Comparison of ENCODE assay signal across 8 cellular contexts in the genomic region with DNA sequence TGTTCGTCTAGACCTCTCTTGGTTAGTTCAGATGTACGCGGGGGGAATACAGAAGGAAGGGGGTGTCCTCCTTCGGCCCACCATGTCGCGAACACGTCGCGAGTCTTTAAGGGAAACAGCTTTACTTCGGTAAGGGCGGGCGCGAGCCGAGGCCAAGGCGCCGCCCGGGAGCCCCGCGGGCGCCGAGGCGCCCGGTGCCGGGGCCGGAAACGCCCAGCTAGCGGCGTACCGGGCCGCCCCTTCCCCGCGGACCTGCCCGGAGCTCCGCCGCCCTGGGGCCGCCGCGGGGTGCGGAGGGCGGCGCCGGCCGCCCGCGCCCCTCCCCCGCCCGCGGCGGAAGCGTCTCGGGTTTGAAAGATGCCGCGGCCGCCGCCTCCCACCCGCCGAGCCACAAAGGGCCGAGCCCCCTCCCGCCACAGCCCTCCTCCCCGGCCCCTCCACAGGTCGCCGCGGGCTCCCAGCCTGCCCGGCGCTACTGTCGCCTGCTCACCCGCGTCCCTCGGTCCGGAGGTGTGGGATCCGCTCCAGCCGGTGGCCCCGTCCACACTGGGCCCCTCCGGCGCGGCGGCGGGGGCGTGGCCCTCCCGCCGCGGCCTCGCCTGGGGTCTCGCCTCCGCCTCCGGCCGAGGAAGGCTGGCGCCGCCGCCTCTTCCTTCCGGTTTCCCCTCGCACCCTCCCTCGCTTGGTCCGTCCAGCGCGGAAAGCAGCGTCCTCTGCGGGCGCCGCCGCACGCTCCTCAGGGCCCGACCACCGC. TPM values are rescaled to one million over a fixed set of nuclear protein-coding genes. Genes with fewer than 3 reads are reported as not detected.
DNase-seq lines count a peak whose midpoint lies in the region; ATAC-seq lines count a peak whose summit lies in the region.

TSS of gene KBTBD2 (minus strand) at position 715 of the 754 bp plus-strand sequence. CDS start 12,156 bp downstream, outside the sequence.

- ATAC-seq in GM21717 (IDR thresholded peaks at IDR 0.05; ENCODE audit: unreplicated experiment) = peak; percentile 64

- H3K9me3 ChIP-seq in SJSA1 (replicated peaks) = no peaks in the 10 kb centered on the region

- H3K36me3 ChIP-seq in SJSA1 = peaks cover 12% of the 10 kb centered on the region

- in situ Hi-C loops in KBM-7 (cut with MboI; ENCODE audit: low pct_unique_long_range_greater_than_20kb, low sequenced_read_pairs) = no loop called here

- H3K27ac ChIP-seq in SJSA1 = peak within 1 kb of the TSS; percentile 96

- H3K4me1 ChIP-seq in SJSA1 (replicated peaks) = peaks cover 20% of the 10 kb centered on the region

- DNase-seq in Daoy (ENCODE audit: low read depth) (peak; percentile 98), KBM-7 (peak; percentile 89), SJSA1 (ENCODE audit: low read depth in 1 of 2, low spot score in 2 of 2) (peak; percentile 89 to 91), germinal center (ENCODE audit: low spot score) (peak; percentile 61), occipital lobe (lab: John Stamatoyannopoulos, UW) (no peak), superior temporal gyrus (ENCODE audit: extremely low spot score) (peak; percentile 70)
- DNase-seq in activated naive CD4-positive, alpha-beta T cell treated with Interleukin-2 at 50 U/mL for 16 hours = peak; percentile 78

- no peaks in the 10 kb centered on the region for H3K27me3 ChIP-seq in SJSA1 (replicated peaks)

- peak within 1 kb of the TSS; percentile 82 for H3K4me3 ChIP-seq in SJSA1

RNA-seq across cellular contexts. Expression of gene KBTBD2, which starts in this region (rescaled TPM):
- 47.8 and 57.9 TPM in 2 replicates for total RNA-seq in Daoy (2014; rRNA removed; shearing (Covaris generic))
- 51.5 and 52.0 TPM in 2 replicates for total RNA-seq in SJSA1 (2014; rRNA removed; shearing (Covaris generic))
- total RNA-seq in occipital lobe = 113 TPM
